ENCODE assay signal across 16 cellular contexts in the genomic region with DNA sequence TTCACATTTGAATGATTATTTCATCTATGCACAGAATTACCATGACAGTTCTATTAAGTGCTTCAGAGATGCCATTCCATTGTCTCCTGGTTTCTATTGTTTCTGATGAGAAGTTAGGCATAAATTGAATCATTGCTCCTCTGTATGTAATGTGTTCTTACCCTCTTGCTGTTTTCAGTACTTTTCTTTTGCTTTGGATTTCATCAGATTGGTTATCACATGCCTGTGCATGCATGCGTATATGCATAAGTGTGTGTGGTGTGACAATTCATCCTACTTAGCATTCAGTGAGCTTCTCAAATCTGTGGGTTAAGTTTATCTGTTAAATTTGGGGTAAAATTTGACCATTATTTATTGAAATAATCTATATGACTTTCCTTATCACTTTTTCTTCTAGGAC.
A peak's percentile ranks its signal among the peaks of the same experiment; 100 is the strongest.
DNase-seq lines count a peak whose midpoint lies in the region; ATAC-seq, FAIRE-seq and TF ChIP-seq lines count a peak whose summit lies in the region.
"Had no signal": no experiment of that assay in that cellular context is flagged by ENCODE, and none has a peak within 500 bp of the region (broad histone marks: within the 10 kb centered on the region; RNA-seq: fewer than 3 reads in every experiment).

No MANE protein-coding gene starts in this region.

- H3K14ac ChIP-seq in mesenchymal stem cell (ENCODE audit: low read length in 2 of 2) = no peak overlapping the region

- no peak overlapping the region for H2BK15ac ChIP-seq in mesenchymal stem cell (ENCODE audit: low read depth, poor library complexity, severe bottlenecking)

- H4K20me1 ChIP-seq in GM23338 (replicated peaks; ENCODE audit: insufficient read depth) (no peaks in the 10 kb centered on the region), fibroblast of lung (ENCODE audit: control insufficient read depth, extremely low read depth, insufficient read depth, low read length) (no peaks in the 10 kb centered on the region)
- H4K20me1 ChIP-seq: BLaER1 had no signal

- H2AK5ac ChIP-seq in mesenchymal stem cell (ENCODE audit: low read length, severe bottlenecking) = no peak overlapping the region

- peaks cover 3% of the 10 kb centered on the region for H3K27me3 Mint-ChIP-seq in GM23338 (ENCODE audit: insufficient read depth, low read depth, poor library complexity)

- H3K79me2 ChIP-seq in GM23338 (replicated peaks; ENCODE audit: insufficient read depth) = no peaks in the 10 kb centered on the region
- H3K79me2 ChIP-seq in fibroblast of lung (ENCODE audit: control insufficient read depth, insufficient read depth, low read length) = no peaks in the 10 kb centered on the region

- H3K4me1 ChIP-seq in GM23338 (ENCODE audit: insufficient read depth) = 0 out of 2 replicates have a peak, but pooled peaks cover 10% of the 10 kb centered on the region
- H3K4me1 ChIP-seq in fibroblast of lung (ENCODE audit: control insufficient read depth, extremely low read depth, insufficient read depth, low read length) = no peaks in the 10 kb centered on the region
- H3K4me1 ChIP-seq in mesenchymal stem cell (ENCODE audit: control insufficient read depth, insufficient read depth, low read depth, low read length) = no peaks in the 10 kb centered on the region
- H3K4me1 ChIP-seq: BLaER1, Caco-2 had no signal

- peaks cover 2% of the 10 kb centered on the region; the same call in 1 of the 3 replicates for H3K9me3 Mint-ChIP-seq in GM23338

- FAIRE-seq in bronchial epithelial cell (lab: Jason Lieb, UNC) = no peak
- FAIRE-seq: GM19239 had no signal

- no peak overlapping the region for H2BK12ac ChIP-seq in mesenchymal stem cell (ENCODE audit: low read length in 2 of 2)

- no peaks in the 10 kb centered on the region for H3K27me3 ChIP-seq in GM23338 (ENCODE audit: insufficient read depth)
- no peaks in the 10 kb centered on the region for H3K27me3 ChIP-seq in bronchial epithelial cell (ENCODE audit: control insufficient read depth, insufficient read depth, low read length)
- no peaks in the 10 kb centered on the region for H3K27me3 ChIP-seq in fibroblast of lung (ENCODE audit: control insufficient read depth, insufficient read depth, low read length)
- no peaks in the 10 kb centered on the region for H3K27me3 ChIP-seq in mesenchymal stem cell (ENCODE audit: control insufficient read depth in 1 of 2, insufficient read depth in 1 of 2, low read length in 2 of 2)
- H3K27me3 ChIP-seq: BLaER1 had no signal

- H4K91ac ChIP-seq in mesenchymal stem cell (ENCODE audit: low read length) = no peak overlapping the region

- H3K79me1 ChIP-seq in mesenchymal stem cell (replicated peaks; ENCODE audit: low read length, poor library complexity, severe bottlenecking) = no peaks in the 10 kb centered on the region

- no peak overlapping the region for H2AFZ ChIP-seq in GM23338
- no peak overlapping the region for H2AFZ ChIP-seq in fibroblast of lung (ENCODE audit: low read length)
- no peak overlapping the region for H2AFZ ChIP-seq in mesenchymal stem cell (ENCODE audit: low read depth, low read length)

- 100% methylated on average over 1 of the region's 1 CpG for WGBS in mesenchymal stem cell

- H3K9me3 ChIP-seq in fibroblast of lung (ENCODE audit: control insufficient read depth, insufficient read depth, low read depth, low read length) = no peaks in the 10 kb centered on the region
- no peaks in the 10 kb centered on the region for H3K9me3 ChIP-seq in mesenchymal stem cell (ENCODE audit: control insufficient read depth, low read length)
- H3K9me3 ChIP-seq: BLaER1, Caco-2 had no signal

- no peak overlapping the region for H3K27ac Mint-ChIP-seq in GM23338

- no peak overlapping the region for H4K8ac ChIP-seq in mesenchymal stem cell (ENCODE audit: low read length)

- H3K4me3 Mint-ChIP-seq in GM23338 = no peak overlapping the region
- H3K4me3 Mint-ChIP-seq: CD8-positive, alpha-beta memory T cell had no signal

- no peak overlapping the region for H3K4me3 ChIP-seq in GM23338
- no peak overlapping the region for H3K4me3 ChIP-seq in bronchial epithelial cell (ENCODE audit: low read depth, low read length)
- no peak overlapping the region for H3K4me3 ChIP-seq in fibroblast of lung (replicated peaks in 1 of 4; ENCODE audit: control extremely low read depth in 1 of 4, insufficient read depth in 1 of 4, low read depth in 3 of 4, low read length in 4 of 4)
- no peak overlapping the region for H3K4me3 ChIP-seq in mesenchymal stem cell (ENCODE audit: insufficient read depth in 1 of 2, low read depth in 1 of 2, low read length in 2 of 2)
- H3K4me3 ChIP-seq: BLaER1 had no signal

- no peaks in the 10 kb centered on the region for H3K9me2 ChIP-seq in GM23338 (ENCODE audit: insufficient read depth)

- H3K36me3 Mint-ChIP-seq in GM23338 (ENCODE audit: low read depth) = peaks cover 23% of the 10 kb centered on the region
- H3K36me3 Mint-ChIP-seq: CD8-positive, alpha-beta memory T cell had no signal

- no peak overlapping the region for H2BK120ac ChIP-seq in mesenchymal stem cell (ENCODE audit: low read depth, low read length)

- H3K36me3 ChIP-seq in GM23338 (ENCODE audit: insufficient read depth) (no peaks in the 10 kb centered on the region), bronchial epithelial cell (ENCODE audit: control insufficient read depth, insufficient read depth, low read length) (no peaks in the 10 kb centered on the region), fibroblast of lung (ENCODE audit: control insufficient read depth, insufficient read depth, low read length) (no peaks in the 10 kb centered on the region), mesenchymal stem cell (ENCODE audit: control insufficient read depth in 1 of 2, insufficient read depth in 2 of 2, low read depth in 1 of 2, low read length in 2 of 2) (no peaks in the 10 kb centered on the region)
- H3K36me3 ChIP-seq: BLaER1 had no signal

- no peak overlapping the region for H3K4ac ChIP-seq in mesenchymal stem cell (ENCODE audit: low read depth in 1 of 2, low read length in 2 of 2)

- H3K27ac ChIP-seq in GM23338 (ENCODE audit: low read depth) = no peak overlapping the region
- H3K27ac ChIP-seq in fibroblast of lung (ENCODE audit: insufficient read depth, low read length) = no peak overlapping the region
- no peak overlapping the region for H3K27ac ChIP-seq in mesenchymal stem cell (ENCODE audit: low read length, poor library complexity, severe bottlenecking)
- H3K27ac ChIP-seq: BLaER1 had no signal

- no peak for ATAC-seq in GM23338
- no peak for ATAC-seq in HG02840 (IDR thresholded peaks at IDR 0.05; ENCODE audit: low FRiP score, unreplicated experiment)
- ATAC-seq in HG02571 (IDR thresholded peaks at IDR 0.05; ENCODE audit: unreplicated experiment) = no peak

- peaks cover 11% of the 10 kb centered on the region for H3K4me1 Mint-ChIP-seq in GM23338
- H3K4me1 Mint-ChIP-seq: CD8-positive, alpha-beta memory T cell had no signal

- TF ChIP-seq CTCF in GM23338 (conservative IDR thresholded peaks at IDR 0.05; ENCODE audit: low read depth in 2 of 2) (no peak), bronchial epithelial cell (IDR thresholded peaks at IDR 0.05; ENCODE audit: insufficient read depth, low read length, severe bottlenecking) (no peak), fibroblast of lung (conservative IDR thresholded peaks at IDR 0.05 in 1 of 2, IDR thresholded peaks at IDR 0.05 in 1 of 2; ENCODE audit: low read depth in 1 of 2, low read length in 2 of 2) (no peak)

- H3F3A ChIP-seq in GM23338 (replicated peaks; ENCODE audit: low read depth) = no peaks in the 10 kb centered on the region

- no peak overlapping the region for H2BK5ac ChIP-seq in mesenchymal stem cell (ENCODE audit: low read depth, low read length, poor library complexity, severe bottlenecking)

- H3K23ac ChIP-seq in mesenchymal stem cell (ENCODE audit: low read length in 2 of 2) = no peak overlapping the region

- H3K18ac ChIP-seq in mesenchymal stem cell (ENCODE audit: low read depth in 1 of 2, low read length in 2 of 2) = no peak overlapping the region

- peak; percentile 14 for DNase-seq in GM23338 (ENCODE audit: low spot score)
- peak; percentile 64 for DNase-seq in bronchial epithelial cell (ENCODE audit: low read depth)
- DNase-seq in fibroblast of lung (ENCODE audit: low read depth in 2 of 2) = peak; percentile 12 to 30
- DNase-seq in mesenchymal stem cell = peak; percentile 8
- DNase-seq in T-helper 2 cell = no peak
- DNase-seq: 8988T; AML-193; Caco-2; CD8-positive, alpha-beta memory T cell; DMS53; GF-D8; HCEC 1CT had no signal

- H3K9ac ChIP-seq in fibroblast of lung (ENCODE audit: insufficient read depth, low read length) (no peak overlapping the region), mesenchymal stem cell (ENCODE audit: low read length) (no peak overlapping the region)
- H3K9ac ChIP-seq: BLaER1 had no signal

- H3K4me2 ChIP-seq in GM23338 (no peak overlapping the region), fibroblast of lung (ENCODE audit: extremely low read depth, insufficient read depth, low read length) (no peak overlapping the region), mesenchymal stem cell (ENCODE audit: low read length, poor library complexity, severe bottlenecking) (no peak overlapping the region)
- H3K4me2 ChIP-seq: BLaER1 had no signal

TF ChIP-seq in GM23338, 12 proteins besides CTCF, POLR2A, EP300 and RAD21 (continues in another document):
- no peak for TF ChIP-seq EZH2 (IDR thresholded peaks at IDR 0.05; ENCODE audit: low read depth, unreplicated experiment)
- no peak for TF ChIP-seq ZNF114 (CRISPR knock-in tag; IDR thresholded peaks at IDR 0.05)
- no peak for TF ChIP-seq ZNF331 (CRISPR knock-in tag; IDR thresholded peaks at IDR 0.05; ENCODE audit: low read depth)
- no peak for TF ChIP-seq JUNB (IDR thresholded peaks at IDR 0.05; ENCODE audit: unreplicated experiment)
- no peak; the same call in 1 of the 2 replicates for TF ChIP-seq NANOG (IDR thresholded peaks at IDR 0.05; ENCODE audit: borderline replicate concordance)

Comparison
In these comparisons a context has a peak if more than half of its experiments do, and no peak if none do; other contexts are left out.
1. DNase-seq: peak in GM23338 (single experiment), bronchial epithelial cell (single experiment), fibroblast of lung (2 of 2) and mesenchymal stem cell (single experiment); none in T-helper 2 cell (0 of 5).